ENCODE assay signal across 8 cellular contexts in genomic region chr15:73240864-73241499, GRCh38.
A peak's percentile ranks its signal among the peaks of the same experiment; 100 is the strongest.
DNase-seq lines count a peak whose midpoint lies in the region; ATAC-seq, FAIRE-seq and TF ChIP-seq lines count a peak whose summit lies in the region.

No MANE protein-coding gene starts in this region.

- ATAC-seq in mucosa of descending colon = peak; percentile 79
- no peak for ATAC-seq in GM18907 (IDR thresholded peaks at IDR 0.05; ENCODE audit: unreplicated experiment)

- intact Hi-C loops in mucosa of descending colon (cut with DNase I, micrococcal nuclease) = no loop called here

- peaks cover 4% of the 10 kb centered on the region for H3K4me1 Mint-ChIP-seq in endothelial cell (ENCODE audit: unreplicated experiment)

- no peak overlapping the region for H3K27ac Mint-ChIP-seq in endothelial cell (ENCODE audit: unreplicated experiment)

- no peak overlapping the region for H3K4me3 Mint-ChIP-seq in endothelial cell (ENCODE audit: unreplicated experiment)

- DNase-seq in Ammon's horn (ENCODE audit: low spot score) (peak; percentile 70), H54 (ENCODE audit: insufficient read length, low spot score) (peak; percentile 7), NOMO-1 treated with dmso at 0.1 percent for 144 hours (lab: John Stamatoyannopoulos, UW; ENCODE audit: unreplicated experiment) (peak; percentile 13), endothelial cell (ENCODE audit: low spot score) (peak; percentile 79), mucosa of descending colon (peak in 2 of 3 donors; percentile 43 to 91)
- DNase-seq in activated CD8-positive, alpha-beta memory T cell treated with anti-CD3 and anti-CD28 coated beads for 48 hours (ENCODE audit: low read depth in 2 of 3, low spot score in 2 of 3) = peak; percentile 38 to 61 (median 51)
- DNase-seq in stimulated activated CD8-positive, alpha-beta memory T cell treated with anti-CD3 and anti-CD28 coated beads, Interleukin-7, amount 100 ng/mL, for 24 hours (ENCODE audit: low read depth) = peak; percentile 62

- no peaks in the 10 kb centered on the region for H3K36me3 ChIP-seq in mucosa of descending colon (ENCODE audit: low read depth)

- H3K4me1 ChIP-seq in mucosa of descending colon (ENCODE audit: low read depth) = no peaks in the 10 kb centered on the region

- TF ChIP-seq CTCF in endothelial cell (IDR thresholded peaks at IDR 0.05; ENCODE audit: unreplicated experiment) = peak; percentile 94
- peak; percentile 66 for TF ChIP-seq CTCF in mucosa of descending colon (IDR thresholded peaks at IDR 0.05)

- peaks cover 11% of the 10 kb centered on the region for H3K36me3 Mint-ChIP-seq in endothelial cell (ENCODE audit: low read depth, unreplicated experiment)

- H3K9me3 ChIP-seq in mucosa of descending colon = no peaks in the 10 kb centered on the region

- FAIRE-seq in H54 (lab: Jason Lieb, UNC) = peak; percentile 48

- no peak for TF ChIP-seq POLR2A in H54 (IDR thresholded peaks at IDR 0.05; ENCODE audit: low read depth, low read length)

- no peaks in the 10 kb centered on the region for H3K27me3 Mint-ChIP-seq in endothelial cell (ENCODE audit: unreplicated experiment)

- H3K4me3 ChIP-seq in mucosa of descending colon = no peak overlapping the region

- no peaks in the 10 kb centered on the region for H3K9me3 Mint-ChIP-seq in endothelial cell (ENCODE audit: unreplicated experiment)

Comparison
In these comparisons a context has a peak if more than half of its experiments do, and no peak if none do; other contexts are left out.
1. DNase-seq: peak in every context shown above with its lines; median percentile 79 in endothelial cell; 70 in Ammon's horn; 67 in mucosa of descending colon; 62 in stimulated activated CD8-positive, alpha-beta memory T cell treated with anti-CD3 and anti-CD28 coated beads, Interleukin-7, amount 100 ng/mL, for 24 hours; 51 in activated CD8-positive, alpha-beta memory T cell treated with anti-CD3 and anti-CD28 coated beads for 48 hours; 13 in NOMO-1 treated with dmso at 0.1 percent for 144 hours; 7 in H54.